ENCODE assay signal across 19 cellular contexts in the genomic region with DNA sequence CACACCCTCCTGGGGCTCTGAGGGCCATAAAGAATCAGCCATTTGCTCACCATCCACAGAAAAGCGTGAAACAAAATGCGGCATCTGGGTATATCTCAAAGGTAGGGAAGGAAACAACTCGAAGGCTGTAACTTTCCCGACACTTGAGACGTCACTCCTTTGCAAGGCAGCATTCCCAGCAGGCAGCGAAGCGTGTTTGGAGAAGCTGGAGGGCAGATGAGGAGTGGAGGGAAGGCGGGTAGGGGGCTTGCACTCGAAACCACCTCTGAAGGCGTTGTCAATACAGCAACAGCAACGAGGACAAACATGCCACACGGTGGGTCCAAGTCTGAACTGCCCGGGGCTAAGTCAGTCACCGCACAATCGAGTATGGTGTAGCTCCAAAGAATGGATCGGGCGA.
"Had no signal": no experiment of that assay in that cellular context is flagged by ENCODE, and none has a peak within 500 bp of the region (broad histone marks: within the 10 kb centered on the region; RNA-seq: fewer than 3 reads in every experiment).

No MANE protein-coding gene starts in this region.

- H3K4me1 ChIP-seq: psoas muscle, transverse colon had no signal

- H3K27ac ChIP-seq: foreskin keratinocyte, ovary, psoas muscle, transverse colon had no signal

- H3K9me3 ChIP-seq: ovary, psoas muscle, transverse colon had no signal

- DNase-seq: activated gamma-delta T cell treated with Interleukin-2 at 50 U/mL for 16 hours; activated T-cell treated with anti-CD3 and anti-CD28 coated beads, Interleukin-2, amount 50 U/mL, for 1 hour; aorta; central memory CD4-positive, alpha-beta T cell; effector memory CD4-positive, alpha-beta T cell; immature natural killer cell; ovary; psoas muscle; small intestine; stimulated activated CD4-positive, alpha-beta T cell treated with anti-CD3 and anti-CD28 coated beads, Interleukin-2, amount 100 ng/mL, for 24 hours; stimulated activated naive CD8-positive, alpha-beta T cell treated with anti-CD3 and anti-CD28 coated beads, Interleukin-15, amount 100 ng/mL, for 72 hours; T-helper 9 cell; transverse colon had no signal

- H3K27me3 ChIP-seq: foreskin keratinocyte, ovary, transverse colon had no signal

- H3K36me3 ChIP-seq: ovary, transverse colon had no signal

- H3K4me3 ChIP-seq: ovary, psoas muscle, transverse colon had no signal

- ATAC-seq: activated naive CD4-positive, alpha-beta T cell treated with anti-CD3 and anti-CD28 coated beads, Interleukin-2, amount 50 U/mL, for 72 hours; foreskin keratinocyte; natural killer cell treated with Interleukin-12 subunit alpha and Interleukin-12 subunit beta and Interleukin-15 and Interleukin-18, amount 100 ng/mL, for 72 hours; psoas muscle; sciatic nerve; stimulated activated effector memory CD8-positive, alpha-beta T cell treated with anti-CD3 and anti-CD28 coated beads, Interleukin-12 subunit alpha, Interleukin-12 subunit beta, amount 100 ng/mL, for 72 hours; stimulated activated naive CD8-positive, alpha-beta T cell treated with anti-CD3 and anti-CD28 coated beads, Interleukin-15, amount 100 ng/mL, for 72 hours; WTC11 had no signal
